ENCODE assay signal across 25 cellular contexts in the genomic region with DNA sequence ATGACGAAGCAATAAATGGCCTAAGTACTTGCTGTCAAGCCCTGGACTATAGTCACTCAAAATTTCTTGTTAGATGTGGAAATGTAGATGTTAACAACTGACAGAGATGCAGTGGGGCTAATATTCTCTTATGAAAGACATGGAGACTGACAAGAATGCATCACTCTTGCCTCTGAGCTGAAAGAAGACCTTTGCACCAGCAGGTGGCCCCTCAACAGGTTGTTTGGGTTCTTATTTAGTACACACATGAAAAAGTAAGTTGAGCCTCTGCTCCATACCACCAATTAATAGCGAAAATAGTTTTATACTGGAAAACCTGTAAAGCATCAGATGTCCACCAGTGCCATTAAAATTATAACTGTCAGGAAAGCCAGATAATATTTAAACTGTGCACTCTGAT. TPM values are rescaled to one million over a fixed set of nuclear protein-coding genes. Genes with fewer than 3 reads are reported as not detected.
DNase-seq lines count a peak whose midpoint lies in the region; ATAC-seq and TF ChIP-seq lines count a peak whose summit lies in the region.
"Had no signal": no experiment of that assay in that cellular context is flagged by ENCODE, and none has a peak within 500 bp of the region (broad histone marks: within the 10 kb centered on the region; RNA-seq: fewer than 3 reads in every experiment).

No MANE protein-coding gene starts in this region.

- no peaks in the 10 kb centered on the region for H3K79me2 ChIP-seq in PC-3 (ENCODE audit: low read length)

- DNase-seq in DMS53 (lab: John Stamatoyannopoulos, UW) (peak; percentile 10), DMS53 treated with DMSO at 0.1 percent for 48 hours (lab: John Stamatoyannopoulos, UW; ENCODE audit: unreplicated experiment) (no peak), PC-3 (peak; percentile 20), epithelial cell of proximal tubule (ENCODE audit: low read depth) (no peak), NCI-H69 (lab: John Stamatoyannopoulos, UW) (no peak), T1000 (lab: John Stamatoyannopoulos, UW) (no peak), HFFc6 (no peak)
- DNase-seq: activated CD4-positive, CD25-positive, alpha-beta regulatory T cell treated with anti-CD3 and anti-CD28 coated beads, Interleukin-2, amount 50 U/mL, for 72 hours; colonic mucosa; H7; KBM-7; natural killer cell; NCI-H1930; NCI-H446; SHP77 treated with DMSO at 0.1 percent for 48 hours; spleen; stimulated activated CD4-positive, alpha-beta T cell treated with anti-CD3 and anti-CD28 coated beads, Interleukin-4, amount 100 ng/mL, for 4 hours; T-helper 9 cell had no signal

- peaks cover 25% of the 10 kb centered on the region for H3K4me1 ChIP-seq in PC-3 (ENCODE audit: insufficient read depth, low read length)
- peaks cover 39% of the 10 kb centered on the region for H3K4me1 ChIP-seq in skeletal muscle satellite cell (ENCODE audit: control insufficient read depth, insufficient read depth, low read length)
- H3K4me1 ChIP-seq: colonic mucosa, foreskin keratinocyte, spleen had no signal

- intact Hi-C loops in PC-3 (cut with micrococcal nuclease), result no loop called here

- H3K4me3 Mint-ChIP-seq in HFFc6, result no peak overlapping the region
- H3K4me3 Mint-ChIP-seq: brain, memory B cell, natural killer cell had no signal

- H3K4me3 ChIP-seq in PC-3 (ENCODE audit: low read length) (no peak overlapping the region), epithelial cell of proximal tubule (ENCODE audit: low read depth, low read length) (no peak overlapping the region), skeletal muscle satellite cell (ENCODE audit: low read length) (peak overlapping the region; percentile 20)
- H3K4me3 ChIP-seq: colonic mucosa, spleen had no signal

- no peak for ATAC-seq in PC-3
- ATAC-seq: activated naive CD4-positive, alpha-beta T cell treated with anti-CD3 and anti-CD28 coated beads, Interleukin-2, amount 50 U/mL, for 72 hours; natural killer cell had no signal

- POLR2A ChIA-PET in PC-3 (lab: Charles Lee; ENCODE audit: unreplicated experiment), result no interaction called here

- no peak overlapping the region for H3K9ac ChIP-seq in PC-3 (ENCODE audit: low read length)
- peak overlapping the region; percentile 69 for H3K9ac ChIP-seq in skeletal muscle satellite cell (ENCODE audit: low read depth, low read length)

- H3K27me3 ChIP-seq in PC-3 (ENCODE audit: low read length), result peaks cover 2% of the 10 kb centered on the region; the same call in 1 of the 2 replicates
- no peaks in the 10 kb centered on the region for H3K27me3 ChIP-seq in skeletal muscle satellite cell (ENCODE audit: control insufficient read depth, insufficient read depth, low read length)
- H3K27me3 ChIP-seq: colonic mucosa, spleen had no signal

- no peaks in the 10 kb centered on the region for H3K9me2 ChIP-seq in PC-3 (replicated peaks; ENCODE audit: low read length)

- no peaks in the 10 kb centered on the region; the same call in none of the 2 replicates for H3K27me3 Mint-ChIP-seq in HFFc6 (ENCODE audit: insufficient read depth)

- no peaks in the 10 kb centered on the region for H3K4me1 Mint-ChIP-seq in HFFc6 (ENCODE audit: low read depth)
- H3K4me1 Mint-ChIP-seq: memory B cell, natural killer cell had no signal

- H3K36me3 ChIP-seq in PC-3 (ENCODE audit: low read depth, low read length) (no peaks in the 10 kb centered on the region), skeletal muscle satellite cell (ENCODE audit: insufficient read depth, low read length) (no peaks in the 10 kb centered on the region)
- H3K36me3 ChIP-seq: colonic mucosa, spleen had no signal

- CTCF ChIA-PET in PC-3 (lab: Charles Lee), result interaction anchor here (0.7 to 1.0 kb wide), 2 partner anchors 9 to 192 kb away, joined by 3 read pairs; no protein-coding TSS in a partner anchor

- no TSS peak for BruUV-seq in PC-3 (replicated peaks; lab: Mats Ljungman, UMichigan)

- H4K20me1 ChIP-seq in PC-3 (ENCODE audit: low read length), result no peaks in the 10 kb centered on the region

- H3K9me3 ChIP-seq in PC-3 (ENCODE audit: low read length) (no peaks in the 10 kb centered on the region), skeletal muscle satellite cell (replicated peaks; ENCODE audit: low read length) (no peaks in the 10 kb centered on the region)
- H3K9me3 ChIP-seq: colonic mucosa, spleen had no signal

- peaks cover 10% of the 10 kb centered on the region for H3K9me3 Mint-ChIP-seq in HFFc6
- H3K9me3 Mint-ChIP-seq: brain, memory B cell had no signal

- no peaks in the 10 kb centered on the region for H3F3A ChIP-seq in PC-3 (ENCODE audit: low read length, unreplicated experiment)

- no peak overlapping the region for H2AFZ ChIP-seq in PC-3 (ENCODE audit: low read length)

- no peaks in the 10 kb centered on the region for H3K36me3 Mint-ChIP-seq in HFFc6 (ENCODE audit: low read depth)
- H3K36me3 Mint-ChIP-seq: activated naive CD4-positive, alpha-beta T cell treated with anti-CD3 and anti-CD28 coated beads, Interleukin-2, amount 50 U/mL, for 72 hours; brain; memory B cell; natural killer cell had no signal

- TF ChIP-seq CTCF in PC-3 (conservative IDR thresholded peaks at IDR 0.05; ENCODE audit: low read depth, low read length) (peak; percentile 45), epithelial cell of proximal tubule (conservative IDR thresholded peaks at IDR 0.05; ENCODE audit: low read depth, low read length) (peak; percentile 20), HFFc6 (IDR thresholded peaks at IDR 0.05) (no peak)

- H3K27ac Mint-ChIP-seq in HFFc6, result no peak overlapping the region
- H3K27ac Mint-ChIP-seq: activated naive CD4-positive, alpha-beta T cell treated with anti-CD3 and anti-CD28 coated beads, Interleukin-2, amount 50 U/mL, for 72 hours; memory B cell; natural killer cell had no signal

- H3K27ac ChIP-seq in PC-3 (ENCODE audit: low read length), result no peak overlapping the region
- H3K27ac ChIP-seq: 22Rv1, colonic mucosa, foreskin keratinocyte had no signal

- no peak overlapping the region for H3K4me2 ChIP-seq in PC-3 (ENCODE audit: low read length)
- peak overlapping the region; percentile 25 for H3K4me2 ChIP-seq in skeletal muscle satellite cell (ENCODE audit: low read length)

RNA-seq across cellular contexts. Expression of a gene that starts 26.2 kb away (rescaled TPM):
- total RNA-seq in PC-3 (2014; rRNA removed) (0.07 and 0.63 TPM in 2 replicates), epithelial cell of proximal tubule (not detected in 2 replicates)
- under 0.01 and 0.44 TPM in 2 replicates for total RNA-seq in skeletal muscle satellite cell (2012; rRNA removed)
- not detected for total RNA-seq in HFFc6 (2021; fragmentation: NEBNext Ultra II Directional; extraction: Animal tissue kit (Norgen Biotek cat#: 25700))
- total RNA-seq: activated CD8-positive, alpha-beta memory T cell treated with anti-CD3 and anti-CD28 coated beads for 36 hours; natural killer cell had no signal

Comparison
In these comparisons a context has a peak if more than half of its experiments do, and no peak if none do; other contexts are left out.
1. DNase-seq: peak in DMS53 (single experiment) and PC-3 (single experiment); none in DMS53 treated with DMSO at 0.1 percent for 48 hours (single experiment), epithelial cell of proximal tubule (single experiment), NCI-H69 (single experiment), T1000 (single experiment) and HFFc6 (single experiment).